In genomic region chr17:78839762-78840529, GRCh38 we compare ENCODE assay signal across 8 cellular contexts. TPM values are rescaled to one million over a fixed set of nuclear protein-coding genes. Genes with fewer than 3 reads are reported as not detected.
DNase-seq lines count a peak whose midpoint lies in the region; ATAC-seq lines count a peak whose summit lies in the region.

No MANE protein-coding gene starts in this region.

- POLR2A ChIA-PET in activated CD4-positive, alpha-beta T cell treated with anti-CD3 and anti-CD28 coated beads, Interleukin-2, amount 10 ng/mL, durations not matched to agents 7 days and 5 days (lab: Charles Lee), result interaction anchor here (1.0 kb wide), 1 partner anchor 60 kb away, joined by 3 read pairs; no protein-coding TSS in a partner anchor

- peaks cover 52% of the 10 kb centered on the region for H3K4me1 Mint-ChIP-seq in activated CD4-positive, alpha-beta T cell treated with anti-CD3 and anti-CD28 coated beads, Interleukin-2, amount 10 ng/mL, durations not matched to agents 7 days and 5 days
- H3K4me1 Mint-ChIP-seq in stimulated activated naive B cell treated with anti-CD40 and anti-IgM and Interleukin-4, amounts not matched to agents 10 μg/mL and 1 μg/mL and 100 μg/mL, for 72 hours, result peaks cover 32 to 54% of the 10 kb centered on the region in 2 donors

- 0 out of 2 replicates have a peak overlapping the region, but pooled peaks have one; percentile 25 for H2AFZ ChIP-seq in Karpas-422 (ENCODE audit: low read length)

- no peaks in the 10 kb centered on the region for H3K9me2 ChIP-seq in Karpas-422 (replicated peaks; ENCODE audit: insufficient read depth, low read length)

- ATAC-seq in GM21619 (IDR thresholded peaks at IDR 0.05; ENCODE audit: unreplicated experiment), result peak; percentile 16
- peak; percentile 35 to 39 for ATAC-seq in stimulated activated naive B cell treated with anti-CD40 and anti-IgM and Interleukin-4, amounts not matched to agents 10 μg/mL and 1 μg/mL and 100 μg/mL, for 72 hours (replicated peaks)

- H3K4me3 Mint-ChIP-seq in activated CD4-positive, alpha-beta T cell treated with anti-CD3 and anti-CD28 coated beads, Interleukin-2, amount 10 ng/mL, durations not matched to agents 7 days and 5 days, result peak overlapping the region; percentile 87
- H3K4me3 Mint-ChIP-seq in stimulated activated naive B cell treated with anti-CD40 and anti-IgM and Interleukin-4, amounts not matched to agents 10 μg/mL and 1 μg/mL and 100 μg/mL, for 72 hours, result peak overlapping the region; percentile 90

- CTCF ChIA-PET in activated CD4-positive, alpha-beta T cell treated with anti-CD3 and anti-CD28 coated beads, Interleukin-2, amount 10 ng/mL, durations not matched to agents 7 days and 5 days (lab: Charles Lee), result no interaction called here

- H3K9me3 Mint-ChIP-seq in activated CD4-positive, alpha-beta T cell treated with anti-CD3 and anti-CD28 coated beads, Interleukin-2, amount 10 ng/mL, durations not matched to agents 7 days and 5 days, result no peaks in the 10 kb centered on the region
- no peaks in the 10 kb centered on the region for H3K9me3 Mint-ChIP-seq in stimulated activated naive B cell treated with anti-CD40 and anti-IgM and Interleukin-4, amounts not matched to agents 10 μg/mL and 1 μg/mL and 100 μg/mL, for 72 hours

- peak; percentile 63 for DNase-seq in ELR (ENCODE audit: low read depth)
- peak; percentile 68 for DNase-seq in Karpas-422
- DNase-seq in activated CD4-positive, alpha-beta T cell treated with anti-CD3 and anti-CD28 coated beads, Interleukin-2, amount 10 ng/mL, durations not matched to agents 7 days and 5 days, result peak; percentile 60
- DNase-seq in medulla oblongata (ENCODE audit: extremely low spot score), result peak; percentile 16
- DNase-seq in stimulated activated naive B cell treated with anti-CD40 and anti-IgM and Interleukin-4, amounts not matched to agents 10 μg/mL and 1 μg/mL and 100 μg/mL, for 72 hours, result peak; percentile 55
- no peak for DNase-seq in mesenteric fat pad (ENCODE audit: low spot score)

- H3K4me1 ChIP-seq in Karpas-422 (ENCODE audit: low read length) (peaks cover 31% of the 10 kb centered on the region), duodenal mucosa (ENCODE audit: control insufficient read depth in 1 of 2, insufficient read depth in 2 of 2, low read length in 2 of 2) (peaks cover 21 to 22% of the 10 kb centered on the region in 2 donors)

- H3K27me3 Mint-ChIP-seq in activated CD4-positive, alpha-beta T cell treated with anti-CD3 and anti-CD28 coated beads, Interleukin-2, amount 10 ng/mL, durations not matched to agents 7 days and 5 days, result no peaks in the 10 kb centered on the region
- no peaks in the 10 kb centered on the region for H3K27me3 Mint-ChIP-seq in stimulated activated naive B cell treated with anti-CD40 and anti-IgM and Interleukin-4, amounts not matched to agents 10 μg/mL and 1 μg/mL and 100 μg/mL, for 72 hours

- peaks cover 23% of the 10 kb centered on the region for H3K36me3 Mint-ChIP-seq in activated CD4-positive, alpha-beta T cell treated with anti-CD3 and anti-CD28 coated beads, Interleukin-2, amount 10 ng/mL, durations not matched to agents 7 days and 5 days (ENCODE audit: low read depth)
- H3K36me3 Mint-ChIP-seq in stimulated activated naive B cell treated with anti-CD40 and anti-IgM and Interleukin-4, amounts not matched to agents 10 μg/mL and 1 μg/mL and 100 μg/mL, for 72 hours, result peaks cover 19 to 28% of the 10 kb centered on the region in 2 donors

- H3K9ac ChIP-seq in Karpas-422 (ENCODE audit: low read length) (peak overlapping the region; percentile 95), duodenal mucosa (ENCODE audit: low read depth in 1 of 2, low read length in 2 of 2) (peak overlapping the region; percentile 76 to 96)

- H3K79me2 ChIP-seq in Karpas-422 (ENCODE audit: low read length), result peaks cover 55% of the 10 kb centered on the region

- peaks cover 27% of the 10 kb centered on the region for H3K36me3 ChIP-seq in Karpas-422 (ENCODE audit: insufficient read depth, low read length)
- peaks cover 24 to 28% of the 10 kb centered on the region in 2 donors for H3K36me3 ChIP-seq in duodenal mucosa (ENCODE audit: control insufficient read depth in 1 of 2, insufficient read depth in 2 of 2, low read length in 2 of 2)

- no peaks in the 10 kb centered on the region for H3K9me3 ChIP-seq in Karpas-422 (ENCODE audit: low read length)
- no peaks in the 10 kb centered on the region for H3K9me3 ChIP-seq in duodenal mucosa (ENCODE audit: control insufficient read depth in 1 of 2, low read length in 2 of 2)

- no peaks in the 10 kb centered on the region for H3K27me3 ChIP-seq in Karpas-422 (ENCODE audit: low read length)
- no peaks in the 10 kb centered on the region for H3K27me3 ChIP-seq in duodenal mucosa (ENCODE audit: control insufficient read depth in 1 of 2, insufficient read depth in 2 of 2, low read length in 2 of 2)

- H3K27ac ChIP-seq in Karpas-422 (ENCODE audit: low read length) (peak overlapping the region; percentile 51; the same call in 1 of the 2 replicates), duodenal mucosa (ENCODE audit: low read depth, low read length) (peak overlapping the region; percentile 100)

- H3K27ac Mint-ChIP-seq in activated CD4-positive, alpha-beta T cell treated with anti-CD3 and anti-CD28 coated beads, Interleukin-2, amount 10 ng/mL, durations not matched to agents 7 days and 5 days, result peak overlapping the region; percentile 94
- H3K27ac Mint-ChIP-seq in stimulated activated naive B cell treated with anti-CD40 and anti-IgM and Interleukin-4, amounts not matched to agents 10 μg/mL and 1 μg/mL and 100 μg/mL, for 72 hours, result peak overlapping the region; percentile 98

- peaks cover 22% of the 10 kb centered on the region; the same call in 1 of the 2 replicates for H4K20me1 ChIP-seq in Karpas-422 (ENCODE audit: insufficient read depth, low read depth, low read length)

- H3K4me2 ChIP-seq in Karpas-422 (ENCODE audit: low read depth, low read length, poor library complexity, severe bottlenecking), result peak overlapping the region; percentile 88

- H3K4me3 ChIP-seq in Karpas-422 (ENCODE audit: low read length), result peak overlapping the region; percentile 97
- H3K4me3 ChIP-seq in duodenal mucosa (ENCODE audit: low read depth in 1 of 2, low read length in 2 of 2), result peak overlapping the region; percentile 84 to 96

RNA-seq across cellular contexts. Expression of gene USP36, which starts 0.7 kb away (rescaled TPM):
- total RNA-seq in Karpas-422 (2014; rRNA removed; shearing (Covaris generic); ENCODE audit: low replicate concordance), result 28.4 and 29.6 TPM in 2 replicates
- total RNA-seq in activated CD4-positive, alpha-beta T cell treated with anti-CD3 and anti-CD28 coated beads, Interleukin-2, amount 10 ng/mL, durations not matched to agents 7 days and 5 days, result 10 to 100 TPM; 79.0 to 92.9 TPM
- 93.9 TPM for total RNA-seq in mesenteric fat pad

RNA-seq across cellular contexts. Expression of gene CYTH1, which starts 57.9 kb away (rescaled TPM):
- total RNA-seq in Karpas-422 (2014; rRNA removed; shearing (Covaris generic); ENCODE audit: low replicate concordance), result 9.6 and 15.8 TPM in 2 replicates
- 100 to 1,000 TPM; 244 to 251 TPM for total RNA-seq in activated CD4-positive, alpha-beta T cell treated with anti-CD3 and anti-CD28 coated beads, Interleukin-2, amount 10 ng/mL, durations not matched to agents 7 days and 5 days
- total RNA-seq in mesenteric fat pad, result 54.9 TPM
